In genomic region chr22:36343720-36344105, GRCh38 we compare ENCODE assay signal across 11 cellular contexts. TPM values are rescaled to one million over a fixed set of nuclear protein-coding genes. Genes with fewer than 3 reads are reported as not detected.
DNase-seq lines count a peak whose midpoint lies in the region; ATAC-seq and TF ChIP-seq lines count a peak whose summit lies in the region.
"Had no signal": no experiment of that assay in that cellular context is flagged by ENCODE, and none has a peak within 500 bp of the region (broad histone marks: within the 10 kb centered on the region; RNA-seq: fewer than 3 reads in every experiment).

No MANE protein-coding gene starts in this region.

- H3K27me3 Mint-ChIP-seq in activated naive CD8-positive, alpha-beta T cell = no peaks in the 10 kb centered on the region
- H3K27me3 Mint-ChIP-seq: dendritic cell treated with granulocyte-macrophage colony-stimulating factor and Interleukin-4, amounts not matched to agents 40 ng/mL and 50 ng/mL, for 4 days had no signal

- H3K4me1 ChIP-seq in right cardiac atrium (ENCODE audit: control insufficient read depth, insufficient read depth, low read length) (peaks cover 26% of the 10 kb centered on the region), psoas muscle (peaks cover 21% of the 10 kb centered on the region)

- DNase-seq in COLO829 (ENCODE audit: low spot score) (peak; percentile 41), right cardiac atrium (peak in 2 of 3 donors; percentile 56 to 64), psoas muscle (no peak), mesenteric fat pad (ENCODE audit: low spot score) (no peak), epidermal melanocyte (ENCODE audit: insufficient read length, low spot score) (no peak)
- DNase-seq in activated effector memory CD4-positive, alpha-beta T cell treated with Interleukin-2 at 50 U/mL for 16 hours = no peak
- no peak for DNase-seq in activated CD8-positive, alpha-beta memory T cell treated with anti-CD3 and anti-CD28 coated beads, Interleukin-2, amount 50 U/mL, for 4 hours
- DNase-seq: T1000 had no signal

- peaks cover 25% of the 10 kb centered on the region for H3K36me3 Mint-ChIP-seq in activated naive CD8-positive, alpha-beta T cell

- H3K27ac Mint-ChIP-seq in activated naive CD8-positive, alpha-beta T cell = peak overlapping the region; percentile 97

- no peaks in the 10 kb centered on the region for H3K9me3 Mint-ChIP-seq in activated naive CD8-positive, alpha-beta T cell (ENCODE audit: low read depth)
- H3K9me3 Mint-ChIP-seq: dendritic cell treated with granulocyte-macrophage colony-stimulating factor and Interleukin-4, amounts not matched to agents 40 ng/mL and 50 ng/mL, for 4 days had no signal

- no peak for TF ChIP-seq CTCF in psoas muscle (IDR thresholded peaks at IDR 0.05)

- H3K27me3 ChIP-seq in right cardiac atrium (ENCODE audit: control insufficient read depth, insufficient read depth) (no peaks in the 10 kb centered on the region), psoas muscle (ENCODE audit: insufficient read depth in 3 of 3, low read length in 2 of 3) (no peaks in the 10 kb centered on the region)

- 29% methylated on average over 9 of the region's 9 CpGs for WGBS in right cardiac atrium
- 45 to 60% (median 50%) methylated on average over 9 of the region's 9 CpGs for WGBS in psoas muscle, 3 donors

- intact Hi-C loops in right cardiac atrium (cut with DNase I) = no loop called here
- intact Hi-C loops in psoas muscle (cut with DNase I) = no loop called here

- H3K27ac ChIP-seq in right cardiac atrium (ENCODE audit: low read length) (peak overlapping the region; percentile 81), psoas muscle (peak overlapping the region; percentile 30)

- peak overlapping the region; percentile 88 for H3K4me3 Mint-ChIP-seq in activated naive CD8-positive, alpha-beta T cell
- H3K4me3 Mint-ChIP-seq: dendritic cell treated with granulocyte-macrophage colony-stimulating factor and Interleukin-4, amounts not matched to agents 40 ng/mL and 50 ng/mL, for 4 days had no signal

- H3K9me3 ChIP-seq in right cardiac atrium (ENCODE audit: control insufficient read depth, low read length) = no peaks in the 10 kb centered on the region
- no peaks in the 10 kb centered on the region for H3K9me3 ChIP-seq in psoas muscle

- peaks cover 0 to 97% of the 10 kb centered on the region in 2 donors for H3K36me3 ChIP-seq in psoas muscle (ENCODE audit: insufficient read depth in 1 of 2, low read depth in 1 of 2)

- ATAC-seq in right cardiac atrium (peak; percentile 23 to 47), psoas muscle (peak in 3 of 4 donors; percentile 17 to 31 (median 19))

- no peak overlapping the region for H3K4me3 ChIP-seq in right cardiac atrium (ENCODE audit: low read length)
- no peak overlapping the region for H3K4me3 ChIP-seq in psoas muscle
- H3K4me3 ChIP-seq: lung had no signal

- H3K4me1 Mint-ChIP-seq in activated naive CD8-positive, alpha-beta T cell (ENCODE audit: low read depth) = peaks cover 79% of the 10 kb centered on the region

RNA-seq across cellular contexts. Expression of gene MYH9, which starts 44.1 kb away (rescaled TPM):
- total RNA-seq in right cardiac atrium (100 to 1,000 TPM; 140 to 224 (median 163) TPM), psoas muscle (100 to 1,000 TPM in 3 of 4 donors, 10 to 100 TPM in 1; 92.0 to 214 (median 179) TPM), mesenteric fat pad (673 TPM)
- polyA plus RNA-seq in right cardiac atrium (92.5 TPM), psoas muscle (10 to 100 TPM; 35.6 to 89.3 (median 56.3) TPM)

Comparison
In these comparisons a context has a peak if more than half of its experiments do, and no peak if none do; other contexts are left out.
1. DNase-seq: peak in COLO829 (single experiment) and right cardiac atrium (2 of 3); none in psoas muscle (0 of 2), mesenteric fat pad (single experiment), activated effector memory CD4-positive, alpha-beta T cell treated with Interleukin-2 at 50 U/mL for 16 hours (single experiment), epidermal melanocyte (single experiment) and activated CD8-positive, alpha-beta memory T cell treated with anti-CD3 and anti-CD28 coated beads, Interleukin-2, amount 50 U/mL, for 4 hours (single experiment).